Comparison of ENCODE assay signal across 1 cellular context in genomic region chr3:120595788-120596115, GRCh38.
TF ChIP-seq lines count a peak whose summit lies in the region.

No MANE protein-coding gene starts in this region.

TF ChIP-seq in H1, 55 proteins besides CTCF, POLR2A, EP300 and RAD21 (continued from another document):
- TF ChIP-seq E2F6 (IDR thresholded peaks at IDR 0.05) (no peak), YY1 (IDR thresholded peaks at IDR 0.05; ENCODE audit: low read depth, low read length) (no peak), RFX5 (IDR thresholded peaks at IDR 0.05; ENCODE audit: borderline replicate concordance, low read depth, low read length) (no peak), SIRT6 (IDR thresholded peaks at IDR 0.05; ENCODE audit: low read length) (no peak)
TF ChIP-seq in H1: peak in this region for 2.
